In the genomic region with DNA sequence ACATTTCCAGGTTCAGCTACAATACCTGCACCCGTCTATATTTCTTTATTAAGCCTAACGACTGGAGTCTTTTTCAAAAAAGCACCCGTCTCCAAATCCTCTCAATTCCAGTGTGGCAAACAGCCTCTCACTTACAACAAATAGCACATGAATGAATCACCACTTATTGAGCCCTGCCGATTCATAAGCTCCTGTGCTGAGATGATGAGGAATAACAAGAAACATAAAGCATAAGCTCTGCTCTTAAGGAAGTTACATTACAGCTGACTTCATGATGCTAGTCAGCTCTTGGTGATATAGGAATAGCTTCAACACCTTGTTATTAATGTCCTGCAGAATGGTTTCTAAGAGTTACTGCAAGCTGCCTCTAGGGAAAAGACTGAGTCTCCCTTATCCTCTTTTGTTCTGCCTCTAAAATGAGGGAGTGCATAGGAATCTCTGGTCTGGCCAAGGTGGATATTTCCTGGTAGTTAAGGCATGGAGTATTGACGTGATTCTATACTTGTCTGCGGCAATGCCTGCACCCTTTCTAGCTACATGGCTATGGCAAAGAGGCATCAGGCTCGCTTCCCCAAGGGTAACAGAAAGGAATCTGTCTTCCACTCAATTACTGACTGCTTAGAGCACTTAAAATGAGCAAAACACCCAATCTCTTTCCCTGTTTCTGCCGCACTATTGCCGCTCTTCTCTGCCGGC, we compare ENCODE assay signal across 14 cellular contexts.
DNase-seq lines count a peak whose midpoint lies in the region; ATAC-seq and TF ChIP-seq lines count a peak whose summit lies in the region.
"Had no signal": no experiment of that assay in that cellular context is flagged by ENCODE, and none has a peak within 500 bp of the region (broad histone marks: within the 10 kb centered on the region; RNA-seq: fewer than 3 reads in every experiment).

No MANE protein-coding gene starts in this region.

- BruUV-seq in PC-3 (replicated peaks; lab: Mats Ljungman, UMichigan) = no TSS peak

- H3K4me3 ChIP-seq in PC-3 (ENCODE audit: low read length) = peak overlapping the region; percentile 32; the same call in 1 of the 2 replicates
- no peak overlapping the region for H3K4me3 ChIP-seq in skeletal muscle satellite cell (ENCODE audit: low read length)
- no peak overlapping the region for H3K4me3 ChIP-seq in coronary artery
- H3K4me3 ChIP-seq: cardiac muscle cell, K562 had no signal

- POLR2A ChIA-PET in PC-3 (lab: Charles Lee; ENCODE audit: unreplicated experiment) = interaction anchor here (0.6 kb wide), 1 partner anchor 11 kb away, joined by 3 read pairs; no protein-coding TSS in a partner anchor

- H3K27ac ChIP-seq in PC-3 (ENCODE audit: low read length) (peak overlapping the region; percentile 43), coronary artery (no peak overlapping the region)
- H3K27ac ChIP-seq: 22Rv1, cardiac muscle cell had no signal

- no peaks in the 10 kb centered on the region for H3F3A ChIP-seq in PC-3 (ENCODE audit: low read length, unreplicated experiment)

- H4K20me1 ChIP-seq in PC-3 (ENCODE audit: low read length) = no peaks in the 10 kb centered on the region

- DNase-seq in DMS 273 (lab: John Stamatoyannopoulos, UW; ENCODE audit: unreplicated experiment) (peak; percentile 4), DMS 273 treated with DMSO at 0.1 percent for 48 hours (lab: John Stamatoyannopoulos, UW) (no peak), PC-3 (peak; percentile 75), fibroblast of peridontal ligament (ENCODE audit: extremely low read depth) (peak; percentile 93), coronary artery (ENCODE audit: low spot score) (no peak), GM19240 (ENCODE audit: insufficient read length, low spot score) (no peak)
- DNase-seq: activated CD4-positive, alpha-beta T cell treated with anti-CD3 and anti-CD28 coated beads, Interleukin-2, amount 10 ng/mL, durations not matched to agents 24 days and 14 days; right cardiac atrium had no signal

- no peaks in the 10 kb centered on the region for H3K9me2 ChIP-seq in PC-3 (replicated peaks; ENCODE audit: low read length)

- intact Hi-C loops in PC-3 (cut with micrococcal nuclease) = loop anchor here (5.0 to 10.0 kb wide), 3 partner anchors 86 to 184 kb away; no protein-coding TSS in a partner anchor

- H3K27me3 ChIP-seq in PC-3 (ENCODE audit: low read length) (no peaks in the 10 kb centered on the region), skeletal muscle satellite cell (ENCODE audit: control insufficient read depth, insufficient read depth, low read length) (no peaks in the 10 kb centered on the region)
- H3K27me3 ChIP-seq: cardiac muscle cell had no signal

- H3K9me3 ChIP-seq in PC-3 (ENCODE audit: low read length) = no peaks in the 10 kb centered on the region
- no peaks in the 10 kb centered on the region for H3K9me3 ChIP-seq in skeletal muscle satellite cell (replicated peaks; ENCODE audit: low read length)

- no peaks in the 10 kb centered on the region; the same call in 1 of the 2 replicates for H3K36me3 ChIP-seq in PC-3 (ENCODE audit: low read depth, low read length)
- peaks cover 18% of the 10 kb centered on the region for H3K36me3 ChIP-seq in skeletal muscle satellite cell (ENCODE audit: insufficient read depth, low read length)
- H3K36me3 ChIP-seq: cardiac muscle cell had no signal

- TF ChIP-seq CTCF in PC-3 (conservative IDR thresholded peaks at IDR 0.05; ENCODE audit: low read depth, low read length) (no peak), coronary artery (IDR thresholded peaks at IDR 0.05) (no peak)

- H3K4me1 ChIP-seq in PC-3 (ENCODE audit: insufficient read depth, low read length) = peaks cover 46% of the 10 kb centered on the region
- peaks cover 28% of the 10 kb centered on the region for H3K4me1 ChIP-seq in skeletal muscle satellite cell (ENCODE audit: control insufficient read depth, insufficient read depth, low read length)

- H3K4me2 ChIP-seq in PC-3 (ENCODE audit: low read length) (peak overlapping the region; percentile 75), skeletal muscle satellite cell (ENCODE audit: low read length) (peak overlapping the region; percentile 40)

- peak; percentile 78 for ATAC-seq in PC-3
- no peak for ATAC-seq in HG02642 (IDR thresholded peaks at IDR 0.05; ENCODE audit: poor library complexity, unreplicated experiment)
- ATAC-seq: K562; stimulated activated memory B cell treated with anti-CD40 and anti-IgM and Interleukin-4, amounts not matched to agents 10 μg/mL and 1 μg/mL and 100 μg/mL, for 72 hours had no signal

- CTCF ChIA-PET in PC-3 (lab: Charles Lee) = interaction anchor here (0.6 to 2.0 kb wide), 3 partner anchors 185 to 1131 kb away, joined by 3 to 8 read pairs (median 6); no protein-coding TSS in a partner anchor

- peak overlapping the region; percentile 18; the same call in 1 of the 2 replicates for H3K9ac ChIP-seq in PC-3 (ENCODE audit: low read length)
- H3K9ac ChIP-seq in skeletal muscle satellite cell (ENCODE audit: low read depth, low read length) = peak overlapping the region; percentile 2

- H3K79me2 ChIP-seq in PC-3 (ENCODE audit: low read length) = peaks cover 5% of the 10 kb centered on the region; the same call in 1 of the 2 replicates

- no peak overlapping the region for H2AFZ ChIP-seq in PC-3 (ENCODE audit: low read length)

Comparison
In these comparisons a context has a peak if more than half of its experiments do, and no peak if none do; other contexts are left out.
1. DNase-seq: peak in DMS 273 (single experiment), PC-3 (single experiment) and fibroblast of peridontal ligament (single experiment); none in DMS 273 treated with DMSO at 0.1 percent for 48 hours (single experiment), coronary artery (single experiment) and GM19240 (single experiment).